Comparison of ENCODE assay signal across 8 cellular contexts in genomic region chr1:149390173-149390926, GRCh38.
DNase-seq lines count a peak whose midpoint lies in the region; TF ChIP-seq lines count a peak whose summit lies in the region.
"Not testable (repeated sequence)": the region's sequence is repeated elsewhere in the genome, so short reads cannot be mapped to it uniquely, and the experiment has no call there.

No MANE protein-coding gene starts in this region.

- DNase-seq in DMS53 (lab: John Stamatoyannopoulos, UW): peak; percentile 66
- DNase-seq in LNCaP clone FGC (ENCODE audit: low read depth): peak; percentile 25
- DNase-seq in SK-N-DZ (ENCODE audit: low spot score): peak; percentile 50
- DNase-seq in activated T-cell treated with anti-CD3 and anti-CD28 coated beads, Interleukin-2, amount 50 U/mL, for 24 hours: peak; percentile 86
- peak; percentile 75 for DNase-seq in ecto neural progenitor cell (ENCODE audit: low spot score)
- peak; percentile 2 for DNase-seq in kidney epithelial cell (ENCODE audit: low read depth)
- peak; percentile 69 for DNase-seq in renal cortical epithelial cell (ENCODE audit: low read depth)
- DNase-seq in stomach: peak; percentile 53

- not testable (repeated sequence) for H3K9me3 ChIP-seq in stomach

- TF ChIP-seq POLR2A in stomach (IDR thresholded peaks at IDR 0.05): peak in 1 of 4 donors; percentile 18

- H3K4me1 ChIP-seq in stomach: not testable (repeated sequence)

- peaks cover 12% of the 10 kb centered on the region for H3K4me1 Mint-ChIP-seq in activated T-cell treated with anti-CD3 and anti-CD28 coated beads, Interleukin-2, amount 50 U/mL, for 24 hours (ENCODE audit: low read depth)

- not testable (repeated sequence) for TF ChIP-seq EP300 in stomach (IDR thresholded peaks at IDR 0.05)

- not testable (repeated sequence) for H3K36me3 ChIP-seq in kidney epithelial cell (ENCODE audit: control insufficient read depth, insufficient read depth, low read length); stomach

- H3K36me3 Mint-ChIP-seq in activated T-cell treated with anti-CD3 and anti-CD28 coated beads, Interleukin-2, amount 50 U/mL, for 24 hours (ENCODE audit: low read depth): not testable (repeated sequence)

- peak overlapping the region; percentile 85 for H3K4me3 Mint-ChIP-seq in activated T-cell treated with anti-CD3 and anti-CD28 coated beads, Interleukin-2, amount 50 U/mL, for 24 hours

- H3K27me3 ChIP-seq in kidney epithelial cell (ENCODE audit: control insufficient read depth, insufficient read depth, low read length); stomach: not testable (repeated sequence)

- H3K27ac ChIP-seq in stomach: peak overlapping the region; percentile 52 to 90 (median 66)

- intact Hi-C loops in stomach (cut with DNase I; ENCODE audit: low total_unique reads): not testable (repeated sequence)

- 0 to 1% (median 1%) methylated on average over 9 to 49 of the region's 69 CpGs; no CpG with 5 or more reads in 1 of the 5 donors for WGBS in stomach, 5 donors

- H3K4me3 ChIP-seq in LNCaP clone FGC (ENCODE audit: low read depth, low read length) (peak overlapping the region; percentile 43), kidney epithelial cell (ENCODE audit: low read depth, low read length) (peak overlapping the region; percentile 47), stomach (peak overlapping the region; percentile 39 to 53 (median 44))

- not testable (repeated sequence) for TF ChIP-seq CTCF in LNCaP clone FGC (IDR thresholded peaks at IDR 0.05; ENCODE audit: control insufficient read depth, extremely low read depth, insufficient read depth); kidney epithelial cell (IDR thresholded peaks at IDR 0.05; ENCODE audit: insufficient read depth, low read length, poor library complexity, severe bottlenecking); stomach (IDR thresholded peaks at IDR 0.05)

- not testable (repeated sequence) for H3K9me3 Mint-ChIP-seq in activated T-cell treated with anti-CD3 and anti-CD28 coated beads, Interleukin-2, amount 50 U/mL, for 24 hours

- H3K27ac Mint-ChIP-seq in activated T-cell treated with anti-CD3 and anti-CD28 coated beads, Interleukin-2, amount 50 U/mL, for 24 hours: peak overlapping the region; percentile 89

- not testable (repeated sequence) for H3K27me3 Mint-ChIP-seq in activated T-cell treated with anti-CD3 and anti-CD28 coated beads, Interleukin-2, amount 50 U/mL, for 24 hours

Comparison
In these comparisons a context has a peak if more than half of its experiments do, and no peak if none do; other contexts are left out.
1. Peak in every context shown above with its lines: DNase-seq, H3K4me3 ChIP-seq and H3K27ac ChIP-seq.
2. DNase-seq: peak in every context shown above with its lines; median percentile 86 in activated T-cell treated with anti-CD3 and anti-CD28 coated beads, Interleukin-2, amount 50 U/mL, for 24 hours; 75 in ecto neural progenitor cell; 69 in renal cortical epithelial cell; 66 in DMS53; 53 in stomach; 50 in SK-N-DZ; 25 in LNCaP clone FGC; 2 in kidney epithelial cell.